ENCODE assay signal across 8 cellular contexts in genomic region chr11:86063536-86063935, GRCh38. TPM values are rescaled to one million over a fixed set of nuclear protein-coding genes. Genes with fewer than 3 reads are reported as not detected.
DNase-seq lines count a peak whose midpoint lies in the region; ATAC-seq and TF ChIP-seq lines count a peak whose summit lies in the region.

No MANE protein-coding gene starts in this region.

- H4K20me1 ChIP-seq in Loucy (ENCODE audit: insufficient read depth, low read length, poor library complexity, severe bottlenecking) (peaks cover 95% of the 10 kb centered on the region), mammary epithelial cell (ENCODE audit: insufficient read depth, low read length) (peaks cover 4% of the 10 kb centered on the region)

- H3K4me1 ChIP-seq in Loucy (ENCODE audit: insufficient read depth, low read length, poor library complexity, severe bottlenecking) (peaks cover 57% of the 10 kb centered on the region), mammary epithelial cell (ENCODE audit: insufficient read depth, low read length) (peaks cover 14% of the 10 kb centered on the region)
- H3K4me1 ChIP-seq in naive thymus-derived CD4-positive, alpha-beta T cell (ENCODE audit: control insufficient read depth in 2 of 2, insufficient read depth in 2 of 2, low read length in 2 of 2) = peaks cover 50 to 53% of the 10 kb centered on the region in 2 donors

- CTCF ChIA-PET in mammary epithelial cell (lab: Charles Lee; ENCODE audit: low non-redundant PET) = no interaction called here
- CTCF ChIA-PET in naive thymus-derived CD4-positive, alpha-beta T cell (lab: Charles Lee) = no interaction called here

- TF ChIP-seq CTCF in Loucy (conservative IDR thresholded peaks at IDR 0.05; ENCODE audit: low read length) = no peak
- TF ChIP-seq CTCF in mammary epithelial cell (conservative IDR thresholded peaks at IDR 0.05 in 1 of 2, IDR thresholded peaks at IDR 0.05 in 1 of 2; ENCODE audit: extremely low read depth in 1 of 2, insufficient read depth in 1 of 2, low read depth in 1 of 2, low read length in 2 of 2) = no peak

- H3K27ac Mint-ChIP-seq in naive thymus-derived CD4-positive, alpha-beta T cell = peak overlapping the region in 7 of 9 donors; percentile 28 to 89 (median 65)

- no peak for ATAC-seq in naive thymus-derived CD4-positive, alpha-beta T cell
- ATAC-seq in HG03565 (IDR thresholded peaks at IDR 0.05; ENCODE audit: unreplicated experiment) = no peak

- no TSS peak for BruUV-seq in mammary epithelial cell (replicated peaks; lab: Mats Ljungman, UMichigan)

- peaks cover 100% of the 10 kb centered on the region for H3K79me2 ChIP-seq in Loucy (ENCODE audit: insufficient read depth, low read length)
- H3K79me2 ChIP-seq in mammary epithelial cell (ENCODE audit: insufficient read depth, low read length) = peaks cover 100% of the 10 kb centered on the region

- H3K4me3 ChIP-seq in Loucy (ENCODE audit: low read length, poor library complexity, severe bottlenecking) (peak overlapping the region; percentile 83), mammary epithelial cell (replicated peaks in 1 of 3; ENCODE audit: insufficient read depth in 1 of 3, low read depth in 2 of 3, low read length in 3 of 3) (peak overlapping the region in 2 of 3 experiments; percentile 13 to 27)
- H3K4me3 ChIP-seq in naive thymus-derived CD4-positive, alpha-beta T cell (ENCODE audit: low read length) = no peak overlapping the region

- in situ Hi-C loops in mammary epithelial cell (cut with MboI; ENCODE audit: low sequenced_read_pairs in 2 of 2) = no loop called here
- in situ Hi-C loops in G401 (cut with HindIII; ENCODE audit: low sequenced_read_pairs) = no loop called here

- H3K9me2 ChIP-seq in Loucy (replicated peaks; ENCODE audit: low read depth, low read length) = no peaks in the 10 kb centered on the region

- peak overlapping the region in 9 of 10 donors; percentile 0 to 98 (median 55) for H3K4me3 Mint-ChIP-seq in naive thymus-derived CD4-positive, alpha-beta T cell

- POLR2A ChIA-PET in naive thymus-derived CD4-positive, alpha-beta T cell (lab: Charles Lee) = interaction anchor here (0.6 kb wide), 2 partner anchors 25 to 206 kb away, joined by 3 to 4 read pairs; no protein-coding TSS in a partner anchor

- peak overlapping the region; percentile 89 for H3K9ac ChIP-seq in Loucy (ENCODE audit: low read depth, low read length, poor library complexity, severe bottlenecking)
- peak overlapping the region; percentile 54 for H3K9ac ChIP-seq in mammary epithelial cell (ENCODE audit: insufficient read depth, low read length)

- no peaks in the 10 kb centered on the region for H3K27me3 Mint-ChIP-seq in naive thymus-derived CD4-positive, alpha-beta T cell

- H3K9me3 ChIP-seq in Loucy (ENCODE audit: insufficient read depth, low read depth, low read length) (no peaks in the 10 kb centered on the region), mammary epithelial cell (replicated peaks; ENCODE audit: insufficient read depth, low read length) (no peaks in the 10 kb centered on the region)
- no peaks in the 10 kb centered on the region for H3K9me3 ChIP-seq in naive thymus-derived CD4-positive, alpha-beta T cell (ENCODE audit: control insufficient read depth in 2 of 3, low read length in 3 of 3)

- dilution Hi-C loops in mammary epithelial cell (cut with HindIII; ENCODE audit: low sequenced_read_pairs) = no loop called here

- H3K4me1 Mint-ChIP-seq in naive thymus-derived CD4-positive, alpha-beta T cell = peaks cover 69 to 83% (median 77%) of the 10 kb centered on the region in 7 donors

- H3K4me2 ChIP-seq in Loucy (ENCODE audit: low read depth, low read length, poor library complexity, severe bottlenecking) (peak overlapping the region; percentile 82), mammary epithelial cell (ENCODE audit: insufficient read depth, low read depth, low read length) (peak overlapping the region; percentile 90)

- H3F3A ChIP-seq in Loucy (ENCODE audit: low read depth) = no peaks in the 10 kb centered on the region

- H3K27me3 ChIP-seq in Loucy (ENCODE audit: insufficient read depth, low read length, poor library complexity, severe bottlenecking) (no peaks in the 10 kb centered on the region), mammary epithelial cell (ENCODE audit: insufficient read depth, low read length) (no peaks in the 10 kb centered on the region)
- H3K27me3 ChIP-seq in naive thymus-derived CD4-positive, alpha-beta T cell (ENCODE audit: control insufficient read depth in 2 of 2, insufficient read depth in 2 of 2, low read length in 2 of 2) = no peaks in the 10 kb centered on the region

- H2AFZ ChIP-seq in Loucy (ENCODE audit: low read length) (no peak overlapping the region), mammary epithelial cell (ENCODE audit: low read depth, low read length) (no peak overlapping the region)

- H3K36me3 ChIP-seq in Loucy (ENCODE audit: insufficient read depth, low read length) = no peaks in the 10 kb centered on the region
- no peaks in the 10 kb centered on the region for H3K36me3 ChIP-seq in mammary epithelial cell (ENCODE audit: insufficient read depth, low read length)
- peaks cover 0 to 3% (median 0%) of the 10 kb centered on the region in 3 experiments for H3K36me3 ChIP-seq in naive thymus-derived CD4-positive, alpha-beta T cell (ENCODE audit: control insufficient read depth in 2 of 3, insufficient read depth in 3 of 3, low read length in 3 of 3)

- DNase-seq in AG08396 (ENCODE audit: low spot score) = peak; percentile 20
- peak; percentile 69 for DNase-seq in mammary epithelial cell
- DNase-seq in naive thymus-derived CD4-positive, alpha-beta T cell = no peak
- DNase-seq in stimulated activated CD4-positive, alpha-beta T cell treated with anti-CD3 and anti-CD28 coated beads, Interleukin-15, amount 100 ng/mL, for 24 hours = no peak
- no peak for DNase-seq in G401 (ENCODE audit: low spot score)
- no peak for DNase-seq in nucleus accumbens (lab: John Stamatoyannopoulos, UW)

- intact Hi-C loops in mammary epithelial cell (cut with micrococcal nuclease) = no loop called here
- intact Hi-C loops in naive thymus-derived CD4-positive, alpha-beta T cell (cut with micrococcal nuclease) = loop anchor here in 1 of 2 donors (1.0 kb wide), 1 partner anchor 21 kb away; no protein-coding TSS in a partner anchor

- H3K36me3 Mint-ChIP-seq in naive thymus-derived CD4-positive, alpha-beta T cell = peaks cover 0 to 32% (median 7%) of the 10 kb centered on the region in 5 donors

- WGBS in mammary epithelial cell (ENCODE audit: low coverage, missing lambda C conversion rate) = 0% methylated on average over 1 of the region's 1 CpG

- peak overlapping the region; percentile 94 for H3K27ac ChIP-seq in mammary epithelial cell (ENCODE audit: insufficient read depth, low read depth, low read length)
- H3K27ac ChIP-seq in naive thymus-derived CD4-positive, alpha-beta T cell (ENCODE audit: low read depth, low read length) = peak overlapping the region; percentile 30

- H3K9me3 Mint-ChIP-seq in naive thymus-derived CD4-positive, alpha-beta T cell = peaks cover 0 to 5% (median 0%) of the 10 kb centered on the region in 11 donors

RNA-seq across cellular contexts. Expression of gene PICALM, which starts 5.3 kb away (rescaled TPM):
- total RNA-seq in mammary epithelial cell = 100 to 1,000 TPM; 179 to 329 TPM
- 146 TPM for polyA plus RNA-seq in mammary epithelial cell
- polyA minus RNA-seq in mammary epithelial cell = 265 TPM
- total RNA-seq in naive thymus-derived CD4-positive, alpha-beta T cell = 100 to 1,000 TPM in 4 of 5 experiments, 10 to 100 TPM in 1; 96.7 to 230 (median 102) TPM
- polyA plus RNA-seq in naive thymus-derived CD4-positive, alpha-beta T cell = 10 to 100 TPM; 14.6 to 16.1 TPM
- 45.5 and 101 TPM in 2 replicates for total RNA-seq in G401 (2014; rRNA removed; shearing (Covaris generic))

Comparison
In these comparisons a context has a peak if more than half of its experiments do, and no peak if none do; other contexts are left out.
1. DNase-seq: peak in AG08396 (single experiment) and mammary epithelial cell (single experiment); none in naive thymus-derived CD4-positive, alpha-beta T cell (0 of 9), stimulated activated CD4-positive, alpha-beta T cell treated with anti-CD3 and anti-CD28 coated beads, Interleukin-15, amount 100 ng/mL, for 24 hours (single experiment), G401 (single experiment) and nucleus accumbens (0 of 56).